ENCODE assay signal across 1 cellular context in genomic region chr19:14555918-14556661, GRCh38.
A peak's percentile ranks its signal among the peaks of the same experiment; 100 is the strongest.
TF ChIP-seq lines count a peak whose summit lies in the region.

No MANE protein-coding gene starts in this region.

TF ChIP-seq in K562, 482 proteins besides CTCF, POLR2A, EP300 and RAD21 (continued from another document):
- TF ChIP-seq, protein P1, sequence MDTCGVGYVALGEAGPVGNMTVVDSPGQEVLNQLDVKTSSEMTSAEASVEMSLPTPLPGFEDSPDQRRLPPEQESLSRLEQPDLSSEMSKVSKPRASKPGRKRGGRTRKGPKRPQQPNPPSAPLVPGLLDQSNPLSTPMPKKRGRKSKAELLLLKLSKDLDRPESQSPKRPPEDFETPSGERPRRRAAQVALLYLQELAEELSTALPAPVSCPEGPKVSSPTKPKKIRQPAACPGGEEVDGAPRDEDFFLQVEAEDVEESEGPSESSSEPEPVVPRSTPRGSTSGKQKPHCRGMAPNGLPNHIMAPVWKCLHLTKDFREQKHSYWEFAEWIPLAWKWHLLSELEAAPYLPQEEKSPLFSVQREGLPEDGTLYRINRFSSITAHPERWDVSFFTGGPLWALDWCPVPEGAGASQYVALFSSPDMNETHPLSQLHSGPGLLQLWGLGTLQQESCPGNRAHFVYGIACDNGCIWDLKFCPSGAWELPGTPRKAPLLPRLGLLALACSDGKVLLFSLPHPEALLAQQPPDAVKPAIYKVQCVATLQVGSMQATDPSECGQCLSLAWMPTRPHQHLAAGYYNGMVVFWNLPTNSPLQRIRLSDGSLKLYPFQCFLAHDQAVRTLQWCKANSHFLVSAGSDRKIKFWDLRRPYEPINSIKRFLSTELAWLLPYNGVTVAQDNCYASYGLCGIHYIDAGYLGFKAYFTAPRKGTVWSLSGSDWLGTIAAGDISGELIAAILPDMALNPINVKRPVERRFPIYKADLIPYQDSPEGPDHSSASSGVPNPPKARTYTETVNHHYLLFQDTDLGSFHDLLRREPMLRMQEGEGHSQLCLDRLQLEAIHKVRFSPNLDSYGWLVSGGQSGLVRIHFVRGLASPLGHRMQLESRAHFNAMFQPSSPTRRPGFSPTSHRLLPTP (IDR thresholded peaks at IDR 0.05; ENCODE audit: borderline replicate concordance, extremely low read depth, insufficient read length), result no peak
- TF ChIP-seq NFIC (IDR thresholded peaks at IDR 0.05), result peak; percentile 80
- no peak for TF ChIP-seq FOXJ3 (CRISPR knock-in tag; IDR thresholded peaks at IDR 0.05)
- TF ChIP-seq HOXB6 (CRISPR knock-in tag; IDR thresholded peaks at IDR 0.05; ENCODE audit: borderline replicate concordance), result no peak
- peak; percentile 78 for TF ChIP-seq BCOR (IDR thresholded peaks at IDR 0.05)
- TF ChIP-seq E2F1 (CRISPR knock-in tag; IDR thresholded peaks at IDR 0.05), result no peak
- no peak for TF ChIP-seq SLC30A9 (CRISPR knock-in tag; IDR thresholded peaks at IDR 0.05)
- no peak for TF ChIP-seq PRPF4 (IDR thresholded peaks at IDR 0.05; ENCODE audit: insufficient read depth, low read depth, low read length, poor library complexity, severe bottlenecking)
- TF ChIP-seq SMARCA4 (IDR thresholded peaks at IDR 0.05), result no peak
- TF ChIP-seq SMARCA5 (IDR thresholded peaks at IDR 0.05), result peak; percentile 79
- TF ChIP-seq, protein P2, sequence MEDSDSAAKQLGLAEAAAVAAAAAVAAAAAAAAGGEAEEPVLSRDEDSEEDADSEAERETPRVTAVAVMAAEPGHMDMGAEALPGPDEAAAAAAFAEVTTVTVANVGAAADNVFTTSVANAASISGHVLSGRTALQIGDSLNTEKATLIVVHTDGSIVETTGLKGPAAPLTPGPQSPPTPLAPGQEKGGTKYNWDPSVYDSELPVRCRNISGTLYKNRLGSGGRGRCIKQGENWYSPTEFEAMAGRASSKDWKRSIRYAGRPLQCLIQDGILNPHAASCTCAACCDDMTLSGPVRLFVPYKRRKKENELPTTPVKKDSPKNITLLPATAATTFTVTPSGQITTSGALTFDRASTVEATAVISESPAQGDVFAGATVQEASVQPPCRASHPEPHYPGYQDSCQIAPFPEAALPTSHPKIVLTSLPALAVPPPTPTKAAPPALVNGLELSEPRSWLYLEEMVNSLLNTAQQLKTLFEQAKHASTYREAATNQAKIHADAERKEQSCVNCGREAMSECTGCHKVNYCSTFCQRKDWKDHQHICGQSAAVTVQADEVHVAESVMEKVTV (CRISPR knock-in tag; IDR thresholded peaks at IDR 0.05), result no peak
- 0 out of 4 replicates have a peak, but pooled peaks of 1 of the 2 experiments have one; percentile 17 for TF ChIP-seq TEAD1 (CRISPR knock-in tag; IDR thresholded peaks at IDR 0.05)
- no peak for TF ChIP-seq ZSCAN29 (IDR thresholded peaks at IDR 0.05)
